Comparison of ENCODE assay signal across 17 cellular contexts in the genomic region with DNA sequence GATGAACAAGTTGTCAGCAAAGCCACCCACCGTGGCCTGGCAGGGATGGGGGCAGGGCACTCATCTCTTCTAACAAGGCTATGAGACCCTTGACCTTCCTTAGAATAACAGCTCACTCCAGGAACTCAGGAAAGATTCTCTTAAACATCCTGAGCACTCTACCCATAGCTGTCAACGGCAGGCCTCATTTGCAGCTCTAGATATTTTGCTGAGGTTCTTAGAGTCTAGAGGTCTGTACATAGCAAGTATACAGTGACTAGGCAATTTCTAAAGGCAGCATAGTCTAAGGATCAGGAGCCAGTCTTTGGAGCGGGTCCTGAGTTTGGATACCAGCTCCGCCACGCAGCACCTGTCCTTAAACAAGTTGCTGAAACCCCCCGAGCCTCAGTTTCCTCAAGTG. TPM values are rescaled to one million over a fixed set of nuclear protein-coding genes. Genes with fewer than 3 reads are reported as not detected.
DNase-seq lines count a peak whose midpoint lies in the region; ATAC-seq and TF ChIP-seq lines count a peak whose summit lies in the region.
"Had no signal": no experiment of that assay in that cellular context is flagged by ENCODE, and none has a peak within 500 bp of the region (broad histone marks: within the 10 kb centered on the region; RNA-seq: fewer than 3 reads in every experiment).

No MANE protein-coding gene starts in this region.

- H3K36me3 Mint-ChIP-seq in brain (peaks cover 15% of the 10 kb centered on the region), mesothelial cell of epicardium (peaks cover 3% of the 10 kb centered on the region)

- H3K27me3 Mint-ChIP-seq in brain (no peaks in the 10 kb centered on the region), mesothelial cell of epicardium (ENCODE audit: low read depth) (no peaks in the 10 kb centered on the region)
- H3K27me3 Mint-ChIP-seq: stimulated activated naive CD8-positive, alpha-beta T cell treated with anti-CD3 and anti-CD28 coated beads, Interleukin-15, amount 100 ng/mL, for 72 hours had no signal

- H3K36me3 ChIP-seq in cardiac muscle cell (no peaks in the 10 kb centered on the region), heart left ventricle (no peaks in the 10 kb centered on the region), transverse colon (no peaks in the 10 kb centered on the region)
- H3K36me3 ChIP-seq: lower lobe of right lung had no signal

- H3K4me1 ChIP-seq in cardiac muscle cell (ENCODE audit: low read depth) (peaks cover 40% of the 10 kb centered on the region), heart left ventricle (peaks cover 0 to 39% (median 12%) of the 10 kb centered on the region in 12 donors), transverse colon (peaks cover 17 to 47% (median 27%) of the 10 kb centered on the region in 4 donors)

- H3K4me3 ChIP-seq in cardiac muscle cell = no peak overlapping the region
- H3K4me3 ChIP-seq in heart left ventricle = no peak overlapping the region
- H3K4me3 ChIP-seq in transverse colon = no peak overlapping the region
- H3K4me3 ChIP-seq: PC-9 had no signal

- no peaks in the 10 kb centered on the region for H3K27me3 ChIP-seq in cardiac muscle cell
- no peaks in the 10 kb centered on the region for H3K27me3 ChIP-seq in heart left ventricle
- no peaks in the 10 kb centered on the region for H3K27me3 ChIP-seq in transverse colon
- H3K27me3 ChIP-seq: dorsolateral prefrontal cortex had no signal

- TF ChIP-seq POLR2A in heart left ventricle (IDR thresholded peaks at IDR 0.05) (no peak), transverse colon (IDR thresholded peaks at IDR 0.05) (no peak)

- TF ChIP-seq CTCF in cardiac muscle cell (IDR thresholded peaks at IDR 0.05; ENCODE audit: low read depth, low read length) = no peak
- TF ChIP-seq CTCF in heart left ventricle (IDR thresholded peaks at IDR 0.05) = no peak
- no peak for TF ChIP-seq CTCF in brain (conservative IDR thresholded peaks at IDR 0.05)
- TF ChIP-seq CTCF in mesothelial cell of epicardium (IDR thresholded peaks at IDR 0.05; ENCODE audit: unreplicated experiment) = no peak
- TF ChIP-seq CTCF in transverse colon (IDR thresholded peaks at IDR 0.05) = no peak

- ATAC-seq in heart left ventricle = no peak
- no peak for ATAC-seq in activated CD4-positive, CD25-positive, alpha-beta regulatory T cell treated with anti-CD3 and anti-CD28 coated beads, Interleukin-2, amount 50 U/mL, for 24 hours
- ATAC-seq: lower lobe of right lung; stimulated activated naive CD8-positive, alpha-beta T cell treated with anti-CD3 and anti-CD28 coated beads, Interleukin-15, amount 100 ng/mL, for 72 hours had no signal

- H3K4me1 Mint-ChIP-seq in brain (peaks cover 66% of the 10 kb centered on the region), mesothelial cell of epicardium (peaks cover 57% of the 10 kb centered on the region)

- H3K9me3 ChIP-seq in cardiac muscle cell (ENCODE audit: low read depth) (no peaks in the 10 kb centered on the region), heart left ventricle (no peaks in the 10 kb centered on the region), transverse colon (no peaks in the 10 kb centered on the region)
- H3K9me3 ChIP-seq: lower lobe of right lung had no signal

- peak overlapping the region in 4 of 5 experiments; percentile 74 to 85 (median 80) for H3K4me3 Mint-ChIP-seq in brain
- H3K4me3 Mint-ChIP-seq in mesothelial cell of epicardium = no peak overlapping the region
- H3K4me3 Mint-ChIP-seq: stimulated activated naive CD8-positive, alpha-beta T cell treated with anti-CD3 and anti-CD28 coated beads, Interleukin-15, amount 100 ng/mL, for 72 hours had no signal

- in situ Hi-C loops in transverse colon (cut with MboI; ENCODE audit: low pct_ligation_motif_present in 1 of 4, low pct_unique_long_range_greater_than_20kb in 1 of 4, low sequenced_read_pairs in 3 of 4) = no loop called here

- H3K27ac ChIP-seq in cardiac muscle cell = peak overlapping the region; percentile 85
- peak overlapping the region in 4 of 12 donors; percentile 11 to 82 (median 62) for H3K27ac ChIP-seq in heart left ventricle
- H3K27ac ChIP-seq in transverse colon = peak overlapping the region; percentile 71 to 80 (median 78)
- H3K27ac ChIP-seq: PC-9 had no signal

- WGBS in heart left ventricle, 4 donors = 78 to 84% (median 82%) methylated on average over 6 of the region's 6 CpGs
- WGBS in transverse colon (ENCODE audit: low coverage in 1 of 2), 2 donors = 76% methylated on average over 6 of the region's 6 CpGs; no CpG with 5 or more reads in 1 of the 2 donors

- intact Hi-C loops in heart left ventricle (cut with DNase I) (no loop called here), transverse colon (cut with DNase I; ENCODE audit: low total_unique reads) (no loop called here)

- peaks cover 2 to 8% (median 2%) of the 10 kb centered on the region in 5 experiments for H3K9me3 Mint-ChIP-seq in brain
- peaks cover 2% of the 10 kb centered on the region for H3K9me3 Mint-ChIP-seq in mesothelial cell of epicardium

- peak; percentile 31 to 75 for DNase-seq in cardiac muscle cell (ENCODE audit: low read depth in 1 of 2, low spot score in 1 of 2)
- DNase-seq in heart left ventricle = no peak
- no peak for DNase-seq in mesothelial cell of epicardium (ENCODE audit: low spot score in 2 of 2, unreplicated experiment in 2 of 2)
- no peak for DNase-seq in transverse colon
- no peak for DNase-seq in HuH-7.5 (ENCODE audit: low spot score)
- DNase-seq in NK-92 treated with Interleukin-12 subunit alpha and Interleukin-12 subunit beta, amount 100 ng/mL, for 24 hours (lab: John Stamatoyannopoulos, UW) = no peak
- DNase-seq: 8988T; activated gamma-delta T cell treated with Interleukin-2 at 50 U/mL for 16 hours; dorsolateral prefrontal cortex; lower lobe of right lung; NCI-H1436 treated with DMSO at 0.1 percent for 48 hours; NCI-H446 treated with DMSO at 0.1 percent for 48 hours; PC-9; small intestine; stimulated activated naive CD8-positive, alpha-beta T cell treated with anti-CD3 and anti-CD28 coated beads, Interleukin-15, amount 100 ng/mL, for 72 hours had no signal

- no peak for TF ChIP-seq EP300 in transverse colon (IDR thresholded peaks at IDR 0.05; ENCODE audit: low read depth)

- H3K27ac Mint-ChIP-seq in brain (peak overlapping the region in 4 of 5 experiments; percentile 90 to 98 (median 94)), mesothelial cell of epicardium (peak overlapping the region; percentile 98)
- H3K27ac Mint-ChIP-seq: stimulated activated naive CD8-positive, alpha-beta T cell treated with anti-CD3 and anti-CD28 coated beads, Interleukin-15, amount 100 ng/mL, for 72 hours had no signal

RNA-seq across cellular contexts. Expression of gene TRERF1, which starts 11.7 kb away (rescaled TPM):
- 5.7 and 8.7 TPM in 2 replicates for total RNA-seq in cardiac muscle cell
- polyA plus RNA-seq in cardiac muscle cell = 6.4 and 7.6 TPM in 2 replicates
- 1 to 10 TPM in 8 of 9 donors, under 1 TPM in 1; 0.53 to 4.5 (median 1.7) TPM for total RNA-seq in heart left ventricle
- 1 to 10 TPM; 1.0 to 1.2 TPM for polyA plus RNA-seq in heart left ventricle
- 4.9 TPM for polyA plus RNA-seq in brain (ENCODE audit: insufficient read depth, low read depth, low replicate concordance)
- total RNA-seq in mesothelial cell of epicardium = 18.6 to 20.3 TPM (median 19.8 TPM) in 3 replicates
- 1 to 10 TPM; 2.5 to 8.0 (median 3.4) TPM for total RNA-seq in transverse colon

Comparison
In these comparisons a context has a peak if more than half of its experiments do, and no peak if none do; other contexts are left out.
1. DNase-seq: peak in cardiac muscle cell (2 of 2); none in heart left ventricle (0 of 5), mesothelial cell of epicardium (0 of 2), transverse colon (single experiment), HuH-7.5 (single experiment) and NK-92 treated with Interleukin-12 subunit alpha and Interleukin-12 subunit beta, amount 100 ng/mL, for 24 hours (single experiment).